In genomic region chr1:168470821-168471473, GRCh38 we compare ENCODE assay signal across 8 cellular contexts.
A peak's percentile ranks its signal among the peaks of the same experiment; 100 is the strongest.
DNase-seq lines count a peak whose midpoint lies in the region; ATAC-seq and TF ChIP-seq lines count a peak whose summit lies in the region.

No MANE protein-coding gene starts in this region.

- no peak for ATAC-seq in activated CD8-positive, alpha-beta memory T cell treated with anti-CD3 and anti-CD28 coated beads, Interleukin-2, amount 10 ng/mL, durations not matched to agents 7 days and 5 days

- H3K4me1 ChIP-seq in SK-N-SH (ENCODE audit: control insufficient read depth in 1 of 2, insufficient read depth in 2 of 2, low read depth in 1 of 2, low read length in 1 of 2) = peaks cover 41 to 43% of the 10 kb centered on the region in 2 experiments
- peaks cover 0 to 36% (median 20%) of the 10 kb centered on the region in 5 donors for H3K4me1 ChIP-seq in subcutaneous abdominal adipose tissue (ENCODE audit: control insufficient read depth in 5 of 5, insufficient read depth in 5 of 5, low read length in 5 of 5)

- peak overlapping the region; percentile 12; the same call in 1 of the 2 replicates for H2AFZ ChIP-seq in SK-N-SH (ENCODE audit: low read depth)

- no peak for TF ChIP-seq RAD21 in SK-N-SH (IDR thresholded peaks at IDR 0.05; ENCODE audit: low read length)

- TF ChIP-seq EP300 in SK-N-SH (IDR thresholded peaks at IDR 0.05; ENCODE audit: borderline replicate concordance in 1 of 2, low read depth in 1 of 2, low read length in 1 of 2) = peak; percentile 11 to 49; a peak in 1 of 4 replicates

- H4K20me1 ChIP-seq in SK-N-SH (ENCODE audit: insufficient read depth) = no peaks in the 10 kb centered on the region

- H3K4me3 ChIP-seq in SK-N-SH (ENCODE audit: low read depth in 2 of 2, low read length in 1 of 2) = no peak overlapping the region
- H3K4me3 ChIP-seq in subcutaneous abdominal adipose tissue (ENCODE audit: low read depth in 1 of 5, low read length in 5 of 5) = no peak overlapping the region

- peak overlapping the region; percentile 56; the same call in 1 of the 2 replicates for H3K9ac ChIP-seq in SK-N-SH
- H3K9ac ChIP-seq in subcutaneous abdominal adipose tissue (ENCODE audit: low read length in 5 of 5) = no peak overlapping the region

- POLR2A ChIA-PET in SK-N-SH (lab: Yijun Ruan, JAX) = no interaction called here

- H3K79me2 ChIP-seq in SK-N-SH (ENCODE audit: insufficient read depth) = no peaks in the 10 kb centered on the region

- DNase-seq in activated CD8-positive, alpha-beta memory T cell treated with anti-CD3 and anti-CD28 coated beads, Interleukin-2, amount 10 ng/mL, durations not matched to agents 7 days and 5 days = no peak
- no peak for DNase-seq in activated CD8-positive, alpha-beta memory T cell treated with anti-CD3 and anti-CD28 coated beads for 24 hours
- DNase-seq in SK-N-SH (no peak), fibroblast of the conjunctiva (ENCODE audit: low read depth) (peak; percentile 76), hippocampal formation (lab: John Stamatoyannopoulos, UW) (no peak), activated gamma-delta T cell treated with Interleukin-2 at 50 U/mL for 16 hours (no peak), NAMALWA (ENCODE audit: low spot score) (no peak)

- CTCF ChIA-PET in activated CD8-positive, alpha-beta memory T cell treated with anti-CD3 and anti-CD28 coated beads, Interleukin-2, amount 10 ng/mL, durations not matched to agents 7 days and 5 days (lab: Charles Lee) = interaction anchor here (1.0 to 3.2 kb wide), 13 partner anchors 26 to 128 kb away, joined by 3 to 16 read pairs (median 3); no protein-coding TSS in a partner anchor
- CTCF ChIA-PET in SK-N-SH (lab: Yijun Ruan, JAX) = interaction anchor here (0.9 to 1.1 kb wide), 4 partner anchors 27 to 133 kb away, joined by 3 to 5 read pairs (median 4); no protein-coding TSS in a partner anchor

- no peaks in the 10 kb centered on the region for H3K36me3 ChIP-seq in SK-N-SH (replicated peaks in 1 of 2; ENCODE audit: control insufficient read depth in 1 of 2, insufficient read depth in 2 of 2, low read length in 1 of 2)
- no peaks in the 10 kb centered on the region for H3K36me3 ChIP-seq in subcutaneous abdominal adipose tissue (ENCODE audit: control insufficient read depth in 5 of 5, insufficient read depth in 5 of 5, low read length in 5 of 5)

- H3K27ac Mint-ChIP-seq in activated CD8-positive, alpha-beta memory T cell treated with anti-CD3 and anti-CD28 coated beads, Interleukin-2, amount 10 ng/mL, durations not matched to agents 7 days and 5 days = peak overlapping the region; percentile 39

- peak; percentile 12; the same call in 1 of the 2 replicates for TF ChIP-seq CTCF in SK-N-SH (IDR thresholded peaks at IDR 0.05)

- peaks cover 28% of the 10 kb centered on the region for H3K36me3 Mint-ChIP-seq in activated CD8-positive, alpha-beta memory T cell treated with anti-CD3 and anti-CD28 coated beads, Interleukin-2, amount 10 ng/mL, durations not matched to agents 7 days and 5 days

- 43% methylated on average over 2 of the region's 2 CpGs for WGBS in SK-N-SH (ENCODE audit: low lambda C conversion rate)

- no peaks in the 10 kb centered on the region for H3K27me3 Mint-ChIP-seq in activated CD8-positive, alpha-beta memory T cell treated with anti-CD3 and anti-CD28 coated beads, Interleukin-2, amount 10 ng/mL, durations not matched to agents 7 days and 5 days

- H3K4me2 ChIP-seq in SK-N-SH = peak overlapping the region; percentile 65

- peak overlapping the region; percentile 95 to 99 for H3K27ac ChIP-seq in SK-N-SH (ENCODE audit: low read depth in 2 of 2, low read length in 1 of 2)
- peak overlapping the region; percentile 56 for H3K27ac ChIP-seq in subcutaneous abdominal adipose tissue (ENCODE audit: low read depth, low read length)

- H3K4me1 Mint-ChIP-seq in activated CD8-positive, alpha-beta memory T cell treated with anti-CD3 and anti-CD28 coated beads, Interleukin-2, amount 10 ng/mL, durations not matched to agents 7 days and 5 days = peaks cover 57% of the 10 kb centered on the region

- H3K9me3 ChIP-seq in SK-N-SH = no peaks in the 10 kb centered on the region
- H3K9me3 ChIP-seq in subcutaneous abdominal adipose tissue (ENCODE audit: control insufficient read depth in 5 of 5, low read length in 5 of 5) = peaks cover 0 to 6% (median 0%) of the 10 kb centered on the region in 5 donors

- H3K9me2 ChIP-seq in SK-N-SH = no peaks in the 10 kb centered on the region

- H3K9me3 Mint-ChIP-seq in activated CD8-positive, alpha-beta memory T cell treated with anti-CD3 and anti-CD28 coated beads, Interleukin-2, amount 10 ng/mL, durations not matched to agents 7 days and 5 days (ENCODE audit: low read depth) = peaks cover 21% of the 10 kb centered on the region

- H3K27me3 ChIP-seq in SK-N-SH (ENCODE audit: insufficient read depth) (no peaks in the 10 kb centered on the region), subcutaneous abdominal adipose tissue (ENCODE audit: control insufficient read depth in 5 of 5, insufficient read depth in 4 of 5, low read length in 5 of 5) (no peaks in the 10 kb centered on the region)

- H3K4me3 Mint-ChIP-seq in activated CD8-positive, alpha-beta memory T cell treated with anti-CD3 and anti-CD28 coated beads, Interleukin-2, amount 10 ng/mL, durations not matched to agents 7 days and 5 days = no peak overlapping the region

- H3F3A ChIP-seq in SK-N-SH (replicated peaks; ENCODE audit: insufficient read depth) = peaks cover 52% of the 10 kb centered on the region

TF ChIP-seq in SK-N-SH, 30 proteins besides CTCF, POLR2A, EP300 and RAD21:
- TF ChIP-seq MAX (IDR thresholded peaks at IDR 0.05; ENCODE audit: low read depth) = peak; percentile 16; the same call in 1 of the 2 replicates
- TF ChIP-seq TCF12 (IDR thresholded peaks at IDR 0.05) = peak; percentile 74
- no peak for TF ChIP-seq ELF1 (IDR thresholded peaks at IDR 0.05)
- peak; percentile 24; the same call in 1 of the 2 replicates for TF ChIP-seq RXRA (IDR thresholded peaks at IDR 0.05; ENCODE audit: borderline replicate concordance, low read depth)
- peak; percentile 48; the same call in 1 of the 2 replicates for TF ChIP-seq YY1 (IDR thresholded peaks at IDR 0.05; ENCODE audit: low read depth)
- TF ChIP-seq FOSL2 (IDR thresholded peaks at IDR 0.05; ENCODE audit: borderline replicate concordance, low read depth) = peak; percentile 87
- TF ChIP-seq CHD2 (IDR thresholded peaks at IDR 0.05; ENCODE audit: low read length, partially characterized antibody) = no peak
- peak; percentile 84; the same call in 1 of the 2 replicates for TF ChIP-seq JUND (IDR thresholded peaks at IDR 0.05)
- TF ChIP-seq TEAD4 (IDR thresholded peaks at IDR 0.05; ENCODE audit: borderline replicate concordance, insufficient read depth) = peak; percentile 61; the same call in 1 of the 2 replicates
- TF ChIP-seq FOXM1 (IDR thresholded peaks at IDR 0.05; ENCODE audit: low read depth) = no peak
- TF ChIP-seq PBX3 (IDR thresholded peaks at IDR 0.05) = peak; percentile 68; the same call in 1 of the 2 replicates
- 0 out of 2 replicates have a peak, but pooled peaks have one; percentile 25 for TF ChIP-seq TAF1 (IDR thresholded peaks at IDR 0.05; ENCODE audit: borderline replicate concordance, low read depth, low read length)
- peak; percentile 25; the same call in 1 of the 2 replicates for TF ChIP-seq MEF2A (IDR thresholded peaks at IDR 0.05; ENCODE audit: borderline replicate concordance, low read depth)
- TF ChIP-seq SMC3 (IDR thresholded peaks at IDR 0.05; ENCODE audit: low read depth, low read length) = 0 out of 2 replicates have a peak, but pooled peaks have one; percentile 1
- peak; percentile 60 for TF ChIP-seq NFIC (IDR thresholded peaks at IDR 0.05; ENCODE audit: borderline replicate concordance)
- TF ChIP-seq RFX5 (IDR thresholded peaks at IDR 0.05; ENCODE audit: low read length) = no peak
- TF ChIP-seq POLR2AphosphoS5 (IDR thresholded peaks at IDR 0.05; ENCODE audit: low read depth, low read length) = peak; percentile 45
- TF ChIP-seq IRF3 (IDR thresholded peaks at IDR 0.05; ENCODE audit: low read depth, low read length) = no peak
